8 cellular contexts compared by ENCODE assay signal in genomic region chr6:157830354-157831017, GRCh38. TPM values are rescaled to one million over a fixed set of nuclear protein-coding genes. Genes with fewer than 3 reads are reported as not detected.
DNase-seq lines count a peak whose midpoint lies in the region; ATAC-seq and TF ChIP-seq lines count a peak whose summit lies in the region.

No MANE protein-coding gene starts in this region.

- 76 to 85% methylated on average over 6 of the region's 6 CpGs for WGBS in upper lobe of left lung, 2 donors
- WGBS in esophagus muscularis mucosa, result 82% methylated on average over 6 of the region's 6 CpGs

- TF ChIP-seq POLR2A in upper lobe of left lung (IDR thresholded peaks at IDR 0.05), result no peak
- no peak for TF ChIP-seq POLR2A in esophagus muscularis mucosa (IDR thresholded peaks at IDR 0.05; ENCODE audit: low read depth)

- H3K36me3 ChIP-seq in KMS-11 (ENCODE audit: insufficient read depth), result no peaks in the 10 kb centered on the region
- no peaks in the 10 kb centered on the region for H3K36me3 ChIP-seq in iPS-18a (ENCODE audit: control insufficient read depth, low read depth, low read length)
- H3K36me3 ChIP-seq in upper lobe of left lung, result no peaks in the 10 kb centered on the region
- no peaks in the 10 kb centered on the region for H3K36me3 ChIP-seq in esophagus muscularis mucosa

- H3K4me1 ChIP-seq in KMS-11 (ENCODE audit: low read depth, poor library complexity, severe bottlenecking) (peaks cover 66% of the 10 kb centered on the region), iPS-18a (ENCODE audit: control insufficient read depth, low read depth, low read length) (peaks cover 49% of the 10 kb centered on the region), upper lobe of left lung (peaks cover 4 to 14% (median 11%) of the 10 kb centered on the region in 4 donors), esophagus muscularis mucosa (peaks cover 32 to 65% (median 64%) of the 10 kb centered on the region in 4 donors)

- H3K4me3 ChIP-seq in KMS-11 (IDR thresholded peaks at IDR 0.05; ENCODE audit: insufficient read depth, low read depth, low read length) (no peak overlapping the region), iPS-18a (ENCODE audit: low read length) (peak overlapping the region; percentile 52), upper lobe of left lung (no peak overlapping the region), esophagus muscularis mucosa (no peak overlapping the region)

- H3K79me2 ChIP-seq in KMS-11 (ENCODE audit: insufficient read depth, low read depth), result no peaks in the 10 kb centered on the region

- H3K9ac ChIP-seq in KMS-11 (no peak overlapping the region; the same call in 1 of the 2 replicates), iPS-18a (ENCODE audit: low read length) (peak overlapping the region; percentile 64)

- H3K9me3 ChIP-seq in iPS-18a (ENCODE audit: control insufficient read depth, low read depth, low read length), result no peaks in the 10 kb centered on the region
- no peaks in the 10 kb centered on the region for H3K9me3 ChIP-seq in upper lobe of left lung
- H3K9me3 ChIP-seq in esophagus muscularis mucosa, result no peaks in the 10 kb centered on the region

- intact Hi-C loops in esophagus muscularis mucosa (cut with DNase I), result no loop called here

- H2AFZ ChIP-seq in KMS-11 (ENCODE audit: low read depth), result peak overlapping the region; percentile 14; the same call in 1 of the 2 replicates

- TF ChIP-seq CTCF in KMS-11 (conservative IDR thresholded peaks at IDR 0.05; ENCODE audit: low read depth, low read length) (no peak), upper lobe of left lung (IDR thresholded peaks at IDR 0.05) (no peak), esophagus muscularis mucosa (IDR thresholded peaks at IDR 0.05) (no peak)

- no peaks in the 10 kb centered on the region for H4K20me1 ChIP-seq in KMS-11 (ENCODE audit: insufficient read depth)

- peak; percentile 90 for ATAC-seq in GM18498 (IDR thresholded peaks at IDR 0.05; ENCODE audit: unreplicated experiment)
- peak; percentile 81 for ATAC-seq in GM21723 (IDR thresholded peaks at IDR 0.05; ENCODE audit: unreplicated experiment)
- no peak for ATAC-seq in upper lobe of left lung (ENCODE audit: low FRiP score in 2 of 2)

- H3K27me3 ChIP-seq in KMS-11 (ENCODE audit: insufficient read depth, low read depth) (peaks cover 5% of the 10 kb centered on the region; the same call in 1 of the 2 replicates), iPS-18a (ENCODE audit: control insufficient read depth, insufficient read depth, low read length) (no peaks in the 10 kb centered on the region), upper lobe of left lung (no peaks in the 10 kb centered on the region), esophagus muscularis mucosa (no peaks in the 10 kb centered on the region)

- TF ChIP-seq EP300 in upper lobe of left lung (IDR thresholded peaks at IDR 0.05), result no peak
- TF ChIP-seq EP300 in esophagus muscularis mucosa (IDR thresholded peaks at IDR 0.05), result no peak

- peak overlapping the region; percentile 43 for H3K4me2 ChIP-seq in KMS-11

- DNase-seq in iPS-NIHi7 (ENCODE audit: extremely low spot score), result no peak
- DNase-seq in upper lobe of left lung, result no peak
- DNase-seq in esophagus muscularis mucosa (ENCODE audit: extremely low spot score), result no peak
- no peak for DNase-seq in NCI-H1417 treated with DMSO at 0.1 percent for 48 hours (lab: John Stamatoyannopoulos, UW)

- H3K27ac ChIP-seq in KMS-11 (peak overlapping the region; percentile 59), iPS-18a (ENCODE audit: low read length) (peak overlapping the region; percentile 89), upper lobe of left lung (no peak overlapping the region), esophagus muscularis mucosa (replicated peaks in 1 of 4) (no peak overlapping the region)

RNA-seq across cellular contexts. Expression of gene SNX9, which starts 7.4 kb away (rescaled TPM):
- total RNA-seq in upper lobe of left lung (10 to 100 TPM; 13.6 to 31.6 (median 19.0) TPM), esophagus muscularis mucosa (10 to 100 TPM; 78.1 to 94.7 (median 85.1) TPM)

Comparison
In these comparisons a context has a peak if more than half of its experiments do, and no peak if none do; other contexts are left out.
1. ATAC-seq: peak in GM18498 (single experiment) and GM21723 (single experiment); none in upper lobe of left lung (0 of 2).
2. H3K27ac ChIP-seq: peak in KMS-11 (single experiment) and iPS-18a (single experiment); none in upper lobe of left lung (0 of 4) and esophagus muscularis mucosa (0 of 4).